Comparison of ENCODE assay signal across 20 cellular contexts in genomic region chr17:9472541-9472940, GRCh38.
DNase-seq lines count a peak whose midpoint lies in the region; ATAC-seq and TF ChIP-seq lines count a peak whose summit lies in the region.
"Had no signal": no experiment of that assay in that cellular context is flagged by ENCODE, and none has a peak within 500 bp of the region (broad histone marks: within the 10 kb centered on the region; RNA-seq: fewer than 3 reads in every experiment).

No MANE protein-coding gene starts in this region.

- H3K4me3 Mint-ChIP-seq in central memory CD8-positive, alpha-beta T cell: no peak overlapping the region
- H3K4me3 Mint-ChIP-seq: activated naive CD8-positive, alpha-beta T cell; nephron progenitor cell; stimulated activated naive B cell treated with anti-CD40 and anti-IgM and Interleukin-4, amounts not matched to agents 10 μg/mL and 1 μg/mL and 100 μg/mL, for 72 hours had no signal

- H3K27me3 Mint-ChIP-seq in central memory CD8-positive, alpha-beta T cell: no peaks in the 10 kb centered on the region
- H3K27me3 Mint-ChIP-seq: activated naive CD8-positive, alpha-beta T cell; stimulated activated naive B cell treated with anti-CD40 and anti-IgM and Interleukin-4, amounts not matched to agents 10 μg/mL and 1 μg/mL and 100 μg/mL, for 72 hours had no signal

- no peaks in the 10 kb centered on the region for H3K4me1 ChIP-seq in right atrium auricular region
- H3K4me1 ChIP-seq: right lobe of liver, vagina had no signal

- no peaks in the 10 kb centered on the region for H3K9me3 Mint-ChIP-seq in central memory CD8-positive, alpha-beta T cell
- H3K9me3 Mint-ChIP-seq: nephron progenitor cell; stimulated activated naive B cell treated with anti-CD40 and anti-IgM and Interleukin-4, amounts not matched to agents 10 μg/mL and 1 μg/mL and 100 μg/mL, for 72 hours had no signal

- no peaks in the 10 kb centered on the region for H3K27me3 ChIP-seq in right atrium auricular region
- H3K27me3 ChIP-seq: right lobe of liver, vagina had no signal

- TF ChIP-seq CTCF in right atrium auricular region (IDR thresholded peaks at IDR 0.05): no peak
- no peak for TF ChIP-seq CTCF in RWPE1 (conservative IDR thresholded peaks at IDR 0.05; ENCODE audit: low read depth)

- DNase-seq in Right ventricle myocardium superior: no peak
- DNase-seq in right atrium auricular region (ENCODE audit: low spot score): no peak
- DNase-seq in central memory CD8-positive, alpha-beta T cell (ENCODE audit: low spot score in 2 of 2): no peak
- DNase-seq in kidney tubule cell (ENCODE audit: low spot score): peak; percentile 59
- DNase-seq in NCI-H1930 (lab: John Stamatoyannopoulos, UW): no peak
- no peak for DNase-seq in RWPE1 (ENCODE audit: low spot score)
- no peak for DNase-seq in retina
- DNase-seq in activated naive CD4-positive, alpha-beta T cell treated with Interleukin-2 at 50 U/mL for 16 hours: no peak
- DNase-seq: ACHN; activated CD8-positive, alpha-beta memory T cell treated with anti-CD3 and anti-CD28 coated beads, Interleukin-2, amount 50 U/mL, for 48 hours; central memory CD4-positive, alpha-beta T cell; NCI-H1417; nephron progenitor cell; PC-9; stimulated activated naive B cell treated with anti-CD40 and anti-IgM and Interleukin-4, amounts not matched to agents 10 μg/mL and 1 μg/mL and 100 μg/mL, for 72 hours had no signal

- no peaks in the 10 kb centered on the region for H3K9me3 ChIP-seq in right atrium auricular region
- H3K9me3 ChIP-seq: HAP-1, right lobe of liver, vagina had no signal

- CTCF ChIA-PET in RWPE1 (lab: Yijun Ruan, JAX): no interaction called here

- peak; percentile 83 for ATAC-seq in Right ventricle myocardium superior (ENCODE audit: poor library complexity)
- ATAC-seq in central memory CD8-positive, alpha-beta T cell (replicated peaks; ENCODE audit: extremely low read depth, poor library complexity, severe bottlenecking): no peak
- ATAC-seq: activated CD4-positive, CD25-positive, alpha-beta regulatory T cell treated with anti-CD3 and anti-CD28 coated beads, Interleukin-2, amount 50 U/mL, for 24 hours; stimulated activated naive B cell treated with anti-CD40 and anti-IgM and Interleukin-4, amounts not matched to agents 10 μg/mL and 1 μg/mL and 100 μg/mL, for 72 hours had no signal

- H3K27ac ChIP-seq in right atrium auricular region: no peak overlapping the region
- H3K27ac ChIP-seq in RWPE1: no peak overlapping the region
- H3K27ac ChIP-seq: PC-9, right lobe of liver, vagina had no signal

- H3K27ac Mint-ChIP-seq in central memory CD8-positive, alpha-beta T cell (ENCODE audit: low read depth): peak overlapping the region; percentile 4
- H3K27ac Mint-ChIP-seq: activated naive CD8-positive, alpha-beta T cell; nephron progenitor cell; stimulated activated naive B cell treated with anti-CD40 and anti-IgM and Interleukin-4, amounts not matched to agents 10 μg/mL and 1 μg/mL and 100 μg/mL, for 72 hours had no signal

- no peaks in the 10 kb centered on the region for H3K36me3 Mint-ChIP-seq in central memory CD8-positive, alpha-beta T cell (ENCODE audit: insufficient read depth)
- H3K36me3 Mint-ChIP-seq: activated naive CD8-positive, alpha-beta T cell had no signal

- no peaks in the 10 kb centered on the region for H3K36me3 ChIP-seq in right atrium auricular region
- H3K36me3 ChIP-seq: HAP-1, right lobe of liver, vagina had no signal

- intact Hi-C loops in Right ventricle myocardium superior (cut with DNase I): no loop called here

- no peak overlapping the region for H3K4me3 ChIP-seq in right atrium auricular region
- H3K4me3 ChIP-seq: HAP-1, PC-9, right lobe of liver, vagina had no signal

- peaks cover 40% of the 10 kb centered on the region for H3K4me1 Mint-ChIP-seq in central memory CD8-positive, alpha-beta T cell

- POLR2A ChIA-PET in RWPE1 (lab: Yijun Ruan, JAX; ENCODE audit: low non-redundant PET): no interaction called here
